Comparison of ENCODE assay signal across 13 cellular contexts in genomic region chr1:169250795-169251194, GRCh38.
DNase-seq lines count a peak whose midpoint lies in the region; TF ChIP-seq lines count a peak whose summit lies in the region.
"Had no signal": no experiment of that assay in that cellular context is flagged by ENCODE, and none has a peak within 500 bp of the region (broad histone marks: within the 10 kb centered on the region; RNA-seq: fewer than 3 reads in every experiment).

No MANE protein-coding gene starts in this region.

- peaks cover 0 to 6% (median 0%) of the 10 kb centered on the region in 7 donors for H3K9me3 Mint-ChIP-seq in CD14-positive monocyte
- H3K9me3 Mint-ChIP-seq: T-cell had no signal

- H3K4me3 Mint-ChIP-seq in CD14-positive monocyte, result no peak overlapping the region
- H3K4me3 Mint-ChIP-seq: T-cell had no signal

- no peak overlapping the region for H3K27ac Mint-ChIP-seq in CD14-positive monocyte
- H3K27ac Mint-ChIP-seq: T-cell had no signal

- no peaks in the 10 kb centered on the region for H3K36me3 Mint-ChIP-seq in CD14-positive monocyte
- H3K36me3 Mint-ChIP-seq: T-cell had no signal

- intact Hi-C loops in CD14-positive monocyte (cut with micrococcal nuclease), result no loop called here

- TF ChIP-seq CTCF in CD14-positive monocyte (IDR thresholded peaks at IDR 0.05), result no peak

- peak; percentile 15 for DNase-seq in NCI-H146 treated with DMSO at 0.1 percent for 48 hours (lab: John Stamatoyannopoulos, UW; ENCODE audit: unreplicated experiment)
- no peak for DNase-seq in NCI-H146 (lab: John Stamatoyannopoulos, UW)
- DNase-seq in NCI-H1092 treated with DMSO at 0.1 percent for 48 hours (lab: John Stamatoyannopoulos, UW), result peak; percentile 82
- peak; percentile 68 for DNase-seq in NCI-H774 (lab: John Stamatoyannopoulos, UW)
- peak; percentile 0 for DNase-seq in medulla oblongata (ENCODE audit: extremely low spot score)
- no peak for DNase-seq in AG08395 (ENCODE audit: low spot score)
- DNase-seq in CD14-positive monocyte (ENCODE audit: low spot score), result no peak
- DNase-seq in C1 segment of cervical spinal cord (lab: John Stamatoyannopoulos, UW), result no peak
- DNase-seq: HCEC 1CT, NCI-H1694 treated with DMSO at 0.1 percent for 48 hours, NCI-H2171 treated with DMSO at 0.1 percent for 48 hours, NCI-H446 treated with DMSO at 0.1 percent for 48 hours, T-cell had no signal

- no peaks in the 10 kb centered on the region for H3K4me1 Mint-ChIP-seq in CD14-positive monocyte
- H3K4me1 Mint-ChIP-seq: T-cell had no signal

- H3K27me3 Mint-ChIP-seq in CD14-positive monocyte (ENCODE audit: low read depth in 3 of 3), result no peaks in the 10 kb centered on the region
- H3K27me3 Mint-ChIP-seq: T-cell had no signal

Comparison
In these comparisons a context has a peak if more than half of its experiments do, and no peak if none do; other contexts are left out.
1. DNase-seq: peak in NCI-H146 treated with DMSO at 0.1 percent for 48 hours (single experiment), NCI-H1092 treated with DMSO at 0.1 percent for 48 hours (single experiment), NCI-H774 (single experiment) and medulla oblongata (single experiment); none in NCI-H146 (single experiment), AG08395 (single experiment), CD14-positive monocyte (single experiment) and C1 segment of cervical spinal cord (0 of 14).